In genomic region chr16:88453621-88454314, GRCh38 we compare ENCODE assay signal across 8 cellular contexts. TPM values are rescaled to one million over a fixed set of nuclear protein-coding genes. Genes with fewer than 3 reads are reported as not detected.
A peak's percentile ranks its signal among the peaks of the same experiment; 100 is the strongest.
DNase-seq lines count a peak whose midpoint lies in the region; ATAC-seq and TF ChIP-seq lines count a peak whose summit lies in the region.

No MANE protein-coding gene starts in this region.

- ATAC-seq in HG03280 (IDR thresholded peaks at IDR 0.05; ENCODE audit: unreplicated experiment) (no peak), GM18519 (IDR thresholded peaks at IDR 0.05; ENCODE audit: low FRiP score, unreplicated experiment) (no peak)

- H3K79me2 ChIP-seq in parathyroid adenoma: peaks cover 22% of the 10 kb centered on the region

- peak overlapping the region; percentile 64 for H3K4me3 ChIP-seq in epithelial cell of proximal tubule (ENCODE audit: low read depth, low read length)
- H3K4me3 ChIP-seq in parathyroid adenoma (ENCODE audit: low read depth, low read length): peak overlapping the region; percentile 59

- peak; percentile 48 for DNase-seq in NK-92 treated with Interleukin-12 subunit alpha and Interleukin-12 subunit beta, amount 100 ng/mL, for 24 hours (lab: John Stamatoyannopoulos, UW)
- DNase-seq in NK-92 (lab: John Stamatoyannopoulos, UW; ENCODE audit: unreplicated experiment) (no peak), epithelial cell of proximal tubule (ENCODE audit: low read depth) (no peak), medulla oblongata (ENCODE audit: extremely low spot score) (no peak)

- no peaks in the 10 kb centered on the region for H3K9me3 ChIP-seq in parathyroid adenoma (ENCODE audit: control insufficient read depth, low read length)

- H3K27me3 ChIP-seq in parathyroid adenoma (ENCODE audit: control insufficient read depth, insufficient read depth, low read length): no peaks in the 10 kb centered on the region

- H3K4me1 ChIP-seq in parathyroid adenoma: peaks cover 18% of the 10 kb centered on the region

- peak overlapping the region; percentile 68 for H2AFZ ChIP-seq in parathyroid adenoma

- peak overlapping the region; percentile 28 for H3K9ac ChIP-seq in parathyroid adenoma

- TF ChIP-seq CTCF in VCaP (conservative IDR thresholded peaks at IDR 0.05) (no peak), epithelial cell of proximal tubule (conservative IDR thresholded peaks at IDR 0.05; ENCODE audit: low read depth, low read length) (no peak), parathyroid adenoma (IDR thresholded peaks at IDR 0.05) (no peak)

- H3K36me3 ChIP-seq in parathyroid adenoma (ENCODE audit: control insufficient read depth, insufficient read depth, low read length): no peaks in the 10 kb centered on the region

- H3K27ac ChIP-seq in VCaP (peak overlapping the region; percentile 87), parathyroid adenoma (peak overlapping the region; percentile 92)

- H3K4me2 ChIP-seq in parathyroid adenoma (ENCODE audit: low read length): peak overlapping the region; percentile 76

RNA-seq across cellular contexts. Expression of gene ZFPM1, which starts 0.7 kb away (rescaled TPM):
- total RNA-seq in epithelial cell of proximal tubule: 2.1 and 5.7 TPM in 2 replicates
